1 cellular context compared by ENCODE assay signal in genomic region chr6:11053307-11053706, GRCh38.
TF ChIP-seq lines count a peak whose summit lies in the region.

No MANE protein-coding gene starts in this region.

TF ChIP-seq in HepG2, 621 proteins besides CTCF, POLR2A, EP300 and RAD21:
- TF ChIP-seq ZNF121 (CRISPR knock-in tag; IDR thresholded peaks at IDR 0.05): peak; percentile 59; the same call in 1 of the 2 replicates
- TF ChIP-seq, protein P1, sequence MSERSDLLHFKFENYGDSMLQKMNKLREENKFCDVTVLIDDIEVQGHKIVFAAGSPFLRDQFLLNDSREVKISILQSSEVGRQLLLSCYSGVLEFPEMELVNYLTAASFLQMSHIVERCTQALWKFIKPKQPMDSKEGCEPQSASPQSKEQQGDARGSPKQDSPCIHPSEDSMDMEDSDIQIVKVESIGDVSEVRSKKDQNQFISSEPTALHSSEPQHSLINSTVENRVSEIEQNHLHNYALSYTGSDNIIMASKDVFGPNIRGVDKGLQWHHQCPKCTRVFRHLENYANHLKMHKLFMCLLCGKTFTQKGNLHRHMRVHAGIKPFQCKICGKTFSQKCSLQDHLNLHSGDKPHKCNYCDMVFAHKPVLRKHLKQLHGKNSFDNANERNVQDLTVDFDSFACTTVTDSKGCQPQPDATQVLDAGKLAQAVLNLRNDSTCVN (CRISPR knock-in tag; IDR thresholded peaks at IDR 0.05; ENCODE audit: borderline replicate concordance): no peak
- 0 out of 2 replicates have a peak, but pooled peaks have one; percentile 53 for TF ChIP-seq HMGXB3 (CRISPR knock-in tag; IDR thresholded peaks at IDR 0.05; ENCODE audit: borderline replicate concordance)
- TF ChIP-seq FOXA1 (IDR thresholded peaks at IDR 0.05): no peak
- TF ChIP-seq FOXA1 (CRISPR knock-in tag; IDR thresholded peaks at IDR 0.05): 0 out of 2 replicates have a peak, but pooled peaks have one; percentile 44
- TF ChIP-seq CC2D1A (CRISPR knock-in tag; IDR thresholded peaks at IDR 0.05): no peak
- no peak for TF ChIP-seq JARID2 (CRISPR knock-in tag; IDR thresholded peaks at IDR 0.05; ENCODE audit: insufficient replicate concordance)
- peak; percentile 18; the same call in 1 of the 2 replicates for TF ChIP-seq BCL6 (CRISPR knock-in tag; IDR thresholded peaks at IDR 0.05)
- no peak for TF ChIP-seq ZBTB2 (CRISPR knock-in tag; IDR thresholded peaks at IDR 0.05; ENCODE audit: low read depth)
- TF ChIP-seq KLF15 (CRISPR knock-in tag; IDR thresholded peaks at IDR 0.05; ENCODE audit: borderline replicate concordance): no peak
- peak; percentile 48; the same call in 1 of the 2 replicates for TF ChIP-seq ZMYM4 (CRISPR knock-in tag; IDR thresholded peaks at IDR 0.05)
- TF ChIP-seq, protein P2, sequence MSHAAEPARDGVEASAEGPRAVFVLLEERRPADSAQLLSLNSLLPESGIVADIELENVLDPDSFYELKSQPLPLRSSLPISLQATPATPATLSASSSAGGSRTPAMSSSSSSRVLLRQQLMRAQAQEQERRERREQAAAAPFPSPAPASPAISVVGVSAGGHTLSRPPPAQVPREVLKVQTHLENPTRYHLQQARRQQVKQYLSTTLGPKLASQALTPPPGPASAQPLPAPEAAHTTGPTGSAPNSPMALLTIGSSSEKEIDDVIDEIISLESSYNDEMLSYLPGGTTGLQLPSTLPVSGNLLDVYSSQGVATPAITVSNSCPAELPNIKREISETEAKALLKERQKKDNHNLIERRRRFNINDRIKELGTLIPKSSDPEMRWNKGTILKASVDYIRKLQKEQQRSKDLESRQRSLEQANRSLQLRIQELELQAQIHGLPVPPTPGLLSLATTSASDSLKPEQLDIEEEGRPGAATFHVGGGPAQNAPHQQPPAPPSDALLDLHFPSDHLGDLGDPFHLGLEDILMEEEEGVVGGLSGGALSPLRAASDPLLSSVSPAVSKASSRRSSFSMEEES (CRISPR knock-in tag; IDR thresholded peaks at IDR 0.05): peak; percentile 35; the same call in 1 of the 2 replicates
- no peak for TF ChIP-seq HNF4G (IDR thresholded peaks at IDR 0.05; ENCODE audit: borderline replicate concordance, low read depth, low read length)
- no peak for TF ChIP-seq HNF4G (CRISPR knock-in tag; IDR thresholded peaks at IDR 0.05; ENCODE audit: borderline replicate concordance, low read depth)
- TF ChIP-seq POGZ (CRISPR knock-in tag; IDR thresholded peaks at IDR 0.05): 0 out of 2 replicates have a peak, but pooled peaks have one; percentile 33
- TF ChIP-seq E2F2 (CRISPR knock-in tag; IDR thresholded peaks at IDR 0.05; ENCODE audit: borderline replicate concordance): no peak
- no peak for TF ChIP-seq SP5 (CRISPR knock-in tag; IDR thresholded peaks at IDR 0.05; ENCODE audit: borderline replicate concordance, low read depth)
- TF ChIP-seq CBX2 (IDR thresholded peaks at IDR 0.05; ENCODE audit: low read depth, low read length): no peak
- TF ChIP-seq CBX2 (CRISPR knock-in tag; IDR thresholded peaks at IDR 0.05; ENCODE audit: low read depth): no peak
- TF ChIP-seq ZNF17 (CRISPR knock-in tag; IDR thresholded peaks at IDR 0.05): no peak
- TF ChIP-seq NPAS2 (CRISPR knock-in tag; IDR thresholded peaks at IDR 0.05; ENCODE audit: borderline replicate concordance): no peak
- no peak for TF ChIP-seq SETDB1 (CRISPR knock-in tag; IDR thresholded peaks at IDR 0.05; ENCODE audit: borderline replicate concordance)
- TF ChIP-seq ZUFSP (CRISPR knock-in tag; IDR thresholded peaks at IDR 0.05; ENCODE audit: borderline replicate concordance): no peak
- no peak for TF ChIP-seq CCAR2 (optimal IDR thresholded peaks at IDR 0.05; ENCODE audit: low read depth, low read length)
- no peak for TF ChIP-seq EZH2 (conservative IDR thresholded peaks at IDR 0.05; ENCODE audit: low read depth, low read length)
